1 cellular context compared by ENCODE assay signal in the genomic region with DNA sequence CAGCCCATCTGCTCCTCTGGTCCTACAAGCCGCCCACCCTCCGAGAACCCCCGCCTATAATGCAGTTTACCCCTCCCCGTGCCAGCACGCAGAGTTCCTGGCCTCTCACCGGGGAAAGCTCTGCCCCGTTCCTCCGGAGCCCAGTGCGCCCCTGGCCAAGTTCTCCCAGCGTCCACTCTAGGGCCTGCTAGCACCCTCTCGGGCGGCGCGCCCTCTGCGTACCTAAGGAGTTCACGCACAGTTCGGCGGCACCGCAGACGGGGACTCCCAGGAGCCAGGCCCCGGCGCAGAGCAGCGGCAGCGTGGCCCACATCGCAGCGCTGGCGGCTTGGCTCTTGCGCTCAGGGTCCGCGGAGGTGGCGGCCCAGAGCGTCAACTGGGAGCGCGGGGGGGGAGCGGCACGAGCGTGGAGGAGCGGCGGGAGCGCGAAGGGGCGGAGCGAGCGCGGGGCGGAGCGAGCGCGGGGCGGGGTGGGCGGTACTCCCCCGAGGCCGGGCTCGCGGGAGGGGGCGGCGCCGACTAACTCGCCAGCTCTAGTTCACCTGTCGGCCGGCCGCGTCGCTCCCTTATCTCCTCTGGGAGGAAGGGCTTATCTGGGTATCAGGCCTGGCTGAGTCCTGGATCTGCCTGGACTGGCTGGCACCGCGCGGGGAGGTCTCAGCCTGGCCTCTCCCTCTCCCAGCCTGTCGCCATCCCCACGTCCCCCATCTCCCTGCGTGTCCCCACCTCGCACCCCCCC.
TF ChIP-seq lines count a peak whose summit lies in the region.

A gene with protein sequence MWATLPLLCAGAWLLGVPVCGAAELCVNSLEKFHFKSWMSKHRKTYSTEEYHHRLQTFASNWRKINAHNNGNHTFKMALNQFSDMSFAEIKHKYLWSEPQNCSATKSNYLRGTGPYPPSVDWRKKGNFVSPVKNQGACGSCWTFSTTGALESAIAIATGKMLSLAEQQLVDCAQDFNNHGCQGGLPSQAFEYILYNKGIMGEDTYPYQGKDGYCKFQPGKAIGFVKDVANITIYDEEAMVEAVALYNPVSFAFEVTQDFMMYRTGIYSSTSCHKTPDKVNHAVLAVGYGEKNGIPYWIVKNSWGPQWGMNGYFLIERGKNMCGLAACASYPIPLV (minus strand): TSS at position 378 of the 739 bp plus-strand sequence. CDS start 65 bp downstream, at position 313.

TF ChIP-seq in H1, 55 proteins besides CTCF, POLR2A, EP300 and RAD21 (continued from another document):
- TF ChIP-seq E2F6 (IDR thresholded peaks at IDR 0.05) (peak; percentile 95), CEBPB (IDR thresholded peaks at IDR 0.05; ENCODE audit: low read depth, low read length) (no peak), KDM5A (IDR thresholded peaks at IDR 0.05; ENCODE audit: low read length) (no peak), TBP (IDR thresholded peaks at IDR 0.05; ENCODE audit: low read depth, low read length) (no peak; the same call in 1 of the 2 replicates), JUN (IDR thresholded peaks at IDR 0.05; ENCODE audit: low read depth, low read length) (no peak), CBX5 (IDR thresholded peaks at IDR 0.05; ENCODE audit: low read depth, low read length) (no peak), SAP30 (IDR thresholded peaks at IDR 0.05; ENCODE audit: insufficient read depth, insufficient replicate concordance, low read length) (no peak), TAF1 (IDR thresholded peaks at IDR 0.05; ENCODE audit: low read depth, low read length) (peak; percentile 65), SIRT6 (IDR thresholded peaks at IDR 0.05; ENCODE audit: low read length) (no peak), NANOG (IDR thresholded peaks at IDR 0.05; ENCODE audit: insufficient read depth, low read depth, low read length, poor library complexity, severe bottlenecking) (no peak), TCF12 (IDR thresholded peaks at IDR 0.05; ENCODE audit: low read depth, low read length) (no peak), SP1 (IDR thresholded peaks at IDR 0.05; ENCODE audit: low read depth, low read length) (no peak), JUND (IDR thresholded peaks at IDR 0.05; ENCODE audit: low read length) (no peak), PHF8 (conservative IDR thresholded peaks at IDR 0.05; ENCODE audit: low read depth, low read length) (no peak; the same call in 1 of the 2 replicates), FOSL1 (IDR thresholded peaks at IDR 0.05; ENCODE audit: insufficient read depth, low read depth, low read length) (no peak), TEAD4 (IDR thresholded peaks at IDR 0.05; ENCODE audit: low read depth, low read length) (no peak), SIX5 (IDR thresholded peaks at IDR 0.05; ENCODE audit: low read depth, low read length) (no peak), BACH1 (IDR thresholded peaks at IDR 0.05; ENCODE audit: low read length) (no peak), POLR2AphosphoS5 (IDR thresholded peaks at IDR 0.05; ENCODE audit: low read depth, low read length) (no peak), HDAC2 (IDR thresholded peaks at IDR 0.05; ENCODE audit: borderline replicate concordance in 1 of 2, low read depth in 2 of 2, low read length in 2 of 2) (0 out of 4 replicates have a peak, but pooled peaks of 1 of the 2 experiments have one; percentile 32), EZH2 (IDR thresholded peaks at IDR 0.05; ENCODE audit: low read depth, low read length, severe bottlenecking) (peak; percentile 27), SP2 (IDR thresholded peaks at IDR 0.05; ENCODE audit: low read length) (no peak), CHD1 (IDR thresholded peaks at IDR 0.05; ENCODE audit: low read depth, low read length) (no peak), GTF2F1 (IDR thresholded peaks at IDR 0.05; ENCODE audit: borderline replicate concordance, low read depth, low read length) (no peak), CTBP2 (IDR thresholded peaks at IDR 0.05; ENCODE audit: borderline replicate concordance, insufficient read depth, insufficient read length, low read length) (no peak), ASH2L (IDR thresholded peaks at IDR 0.05; ENCODE audit: low read length) (peak; percentile 40), SUZ12 (IDR thresholded peaks at IDR 0.05; ENCODE audit: low read length) (no peak; the same call in 1 of the 2 replicates), TAF7 (optimal IDR thresholded peaks at IDR 0.05; ENCODE audit: borderline replicate concordance, low read depth, low read length) (peak; percentile 70), MAX (IDR thresholded peaks at IDR 0.05) (peak; percentile 93), CBX8 (IDR thresholded peaks at IDR 0.05; ENCODE audit: borderline replicate concordance, low read depth, low read length) (no peak), NRF1 (IDR thresholded peaks at IDR 0.05; ENCODE audit: low read depth, low read length) (no peak), SP4 (IDR thresholded peaks at IDR 0.05; ENCODE audit: low read length) (no peak), GABPA (IDR thresholded peaks at IDR 0.05; ENCODE audit: borderline replicate concordance, insufficient read depth, low read length) (no peak), BCL11A (IDR thresholded peaks at IDR 0.05; ENCODE audit: low read depth in 2 of 2, low read length in 2 of 2) (no peak), ATF2 (IDR thresholded peaks at IDR 0.05; ENCODE audit: low read length) (no peak), HDAC6 (IDR thresholded peaks at IDR 0.05; ENCODE audit: low read depth, low read length) (no peak), RFX5 (IDR thresholded peaks at IDR 0.05; ENCODE audit: borderline replicate concordance, low read depth, low read length) (no peak), CHD2 (IDR thresholded peaks at IDR 0.05; ENCODE audit: low read length) (no peak), RBBP5 (IDR thresholded peaks at IDR 0.05; ENCODE audit: borderline replicate concordance, low read depth, low read length) (no peak), SIN3A (conservative IDR thresholded peaks at IDR 0.05 in 1 of 2, IDR thresholded peaks at IDR 0.05 in 1 of 2; ENCODE audit: low read depth in 1 of 2, low read length in 2 of 2) (no peak), KDM1A (IDR thresholded peaks at IDR 0.05; ENCODE audit: borderline replicate concordance, low read length) (no peak; the same call in 1 of the 2 replicates), BRCA1 (IDR thresholded peaks at IDR 0.05; ENCODE audit: low read depth, low read length) (no peak), MAFK (IDR thresholded peaks at IDR 0.05; ENCODE audit: low read depth, low read length) (no peak), YY1 (IDR thresholded peaks at IDR 0.05; ENCODE audit: low read depth, low read length) (peak; percentile 33; the same call in 1 of the 2 replicates), RXRA (IDR thresholded peaks at IDR 0.05; ENCODE audit: insufficient read depth, low read depth, low read length) (no peak), USF2 (IDR thresholded peaks at IDR 0.05; ENCODE audit: low read length) (no peak)
- TF ChIP-seq, protein P1, sequence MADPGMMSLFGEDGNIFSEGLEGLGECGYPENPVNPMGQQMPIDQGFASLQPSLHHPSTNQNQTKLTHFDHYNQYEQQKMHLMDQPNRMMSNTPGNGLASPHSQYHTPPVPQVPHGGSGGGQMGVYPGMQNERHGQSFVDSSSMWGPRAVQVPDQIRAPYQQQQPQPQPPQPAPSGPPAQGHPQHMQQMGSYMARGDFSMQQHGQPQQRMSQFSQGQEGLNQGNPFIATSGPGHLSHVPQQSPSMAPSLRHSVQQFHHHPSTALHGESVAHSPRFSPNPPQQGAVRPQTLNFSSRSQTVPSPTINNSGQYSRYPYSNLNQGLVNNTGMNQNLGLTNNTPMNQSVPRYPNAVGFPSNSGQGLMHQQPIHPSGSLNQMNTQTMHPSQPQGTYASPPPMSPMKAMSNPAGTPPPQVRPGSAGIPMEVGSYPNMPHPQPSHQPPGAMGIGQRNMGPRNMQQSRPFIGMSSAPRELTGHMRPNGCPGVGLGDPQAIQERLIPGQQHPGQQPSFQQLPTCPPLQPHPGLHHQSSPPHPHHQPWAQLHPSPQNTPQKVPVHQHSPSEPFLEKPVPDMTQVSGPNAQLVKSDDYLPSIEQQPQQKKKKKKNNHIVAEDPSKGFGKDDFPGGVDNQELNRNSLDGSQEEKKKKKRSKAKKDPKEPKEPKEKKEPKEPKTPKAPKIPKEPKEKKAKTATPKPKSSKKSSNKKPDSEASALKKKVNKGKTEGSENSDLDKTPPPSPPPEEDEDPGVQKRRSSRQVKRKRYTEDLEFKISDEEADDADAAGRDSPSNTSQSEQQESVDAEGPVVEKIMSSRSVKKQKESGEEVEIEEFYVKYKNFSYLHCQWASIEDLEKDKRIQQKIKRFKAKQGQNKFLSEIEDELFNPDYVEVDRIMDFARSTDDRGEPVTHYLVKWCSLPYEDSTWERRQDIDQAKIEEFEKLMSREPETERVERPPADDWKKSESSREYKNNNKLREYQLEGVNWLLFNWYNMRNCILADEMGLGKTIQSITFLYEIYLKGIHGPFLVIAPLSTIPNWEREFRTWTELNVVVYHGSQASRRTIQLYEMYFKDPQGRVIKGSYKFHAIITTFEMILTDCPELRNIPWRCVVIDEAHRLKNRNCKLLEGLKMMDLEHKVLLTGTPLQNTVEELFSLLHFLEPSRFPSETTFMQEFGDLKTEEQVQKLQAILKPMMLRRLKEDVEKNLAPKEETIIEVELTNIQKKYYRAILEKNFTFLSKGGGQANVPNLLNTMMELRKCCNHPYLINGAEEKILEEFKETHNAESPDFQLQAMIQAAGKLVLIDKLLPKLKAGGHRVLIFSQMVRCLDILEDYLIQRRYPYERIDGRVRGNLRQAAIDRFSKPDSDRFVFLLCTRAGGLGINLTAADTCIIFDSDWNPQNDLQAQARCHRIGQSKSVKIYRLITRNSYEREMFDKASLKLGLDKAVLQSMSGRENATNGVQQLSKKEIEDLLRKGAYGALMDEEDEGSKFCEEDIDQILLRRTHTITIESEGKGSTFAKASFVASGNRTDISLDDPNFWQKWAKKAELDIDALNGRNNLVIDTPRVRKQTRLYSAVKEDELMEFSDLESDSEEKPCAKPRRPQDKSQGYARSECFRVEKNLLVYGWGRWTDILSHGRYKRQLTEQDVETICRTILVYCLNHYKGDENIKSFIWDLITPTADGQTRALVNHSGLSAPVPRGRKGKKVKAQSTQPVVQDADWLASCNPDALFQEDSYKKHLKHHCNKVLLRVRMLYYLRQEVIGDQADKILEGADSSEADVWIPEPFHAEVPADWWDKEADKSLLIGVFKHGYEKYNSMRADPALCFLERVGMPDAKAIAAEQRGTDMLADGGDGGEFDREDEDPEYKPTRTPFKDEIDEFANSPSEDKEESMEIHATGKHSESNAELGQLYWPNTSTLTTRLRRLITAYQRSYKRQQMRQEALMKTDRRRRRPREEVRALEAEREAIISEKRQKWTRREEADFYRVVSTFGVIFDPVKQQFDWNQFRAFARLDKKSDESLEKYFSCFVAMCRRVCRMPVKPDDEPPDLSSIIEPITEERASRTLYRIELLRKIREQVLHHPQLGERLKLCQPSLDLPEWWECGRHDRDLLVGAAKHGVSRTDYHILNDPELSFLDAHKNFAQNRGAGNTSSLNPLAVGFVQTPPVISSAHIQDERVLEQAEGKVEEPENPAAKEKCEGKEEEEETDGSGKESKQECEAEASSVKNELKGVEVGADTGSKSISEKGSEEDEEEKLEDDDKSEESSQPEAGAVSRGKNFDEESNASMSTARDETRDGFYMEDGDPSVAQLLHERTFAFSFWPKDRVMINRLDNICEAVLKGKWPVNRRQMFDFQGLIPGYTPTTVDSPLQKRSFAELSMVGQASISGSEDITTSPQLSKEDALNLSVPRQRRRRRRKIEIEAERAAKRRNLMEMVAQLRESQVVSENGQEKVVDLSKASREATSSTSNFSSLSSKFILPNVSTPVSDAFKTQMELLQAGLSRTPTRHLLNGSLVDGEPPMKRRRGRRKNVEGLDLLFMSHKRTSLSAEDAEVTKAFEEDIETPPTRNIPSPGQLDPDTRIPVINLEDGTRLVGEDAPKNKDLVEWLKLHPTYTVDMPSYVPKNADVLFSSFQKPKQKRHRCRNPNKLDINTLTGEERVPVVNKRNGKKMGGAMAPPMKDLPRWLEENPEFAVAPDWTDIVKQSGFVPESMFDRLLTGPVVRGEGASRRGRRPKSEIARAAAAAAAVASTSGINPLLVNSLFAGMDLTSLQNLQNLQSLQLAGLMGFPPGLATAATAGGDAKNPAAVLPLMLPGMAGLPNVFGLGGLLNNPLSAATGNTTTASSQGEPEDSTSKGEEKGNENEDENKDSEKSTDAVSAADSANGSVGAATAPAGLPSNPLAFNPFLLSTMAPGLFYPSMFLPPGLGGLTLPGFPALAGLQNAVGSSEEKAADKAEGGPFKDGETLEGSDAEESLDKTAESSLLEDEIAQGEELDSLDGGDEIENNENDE (IDR thresholded peaks at IDR 0.05; ENCODE audit: insufficient replicate concordance, low read length): no peak
TF ChIP-seq in H1: peak in this region for 9.
